Comparison of ENCODE assay signal across 16 cellular contexts in genomic region chr2:121563754-121564153, GRCh38. TPM values are rescaled to one million over a fixed set of nuclear protein-coding genes. Genes with fewer than 3 reads are reported as not detected.
"Had no signal": no experiment of that assay in that cellular context is flagged by ENCODE, and none has a peak within 500 bp of the region (broad histone marks: within the 10 kb centered on the region; RNA-seq: fewer than 3 reads in every experiment).

No MANE protein-coding gene starts in this region.

RNA-seq across cellular contexts. Expression of gene RNU4ATAC, which starts 33.1 kb away (rescaled TPM):
- total RNA-seq: activated B cell treated with CpG ODN at 0.5 μM for 24 hours; activated CD8-positive, alpha-beta T cell treated with anti-CD3 and anti-CD28 coated beads for 36 hours; activated naive CD4-positive, alpha-beta T cell treated with anti-CD3 and anti-CD28 coated beads for 36 hours; activated naive CD8-positive, alpha-beta T cell treated with anti-CD3 and anti-CD28 coated beads for 36 hours; activated T-cell treated with anti-CD3 and anti-CD28 coated beads, Interleukin-2, amount 50 U/mL, for 4 hours; activated T-helper 2 cell treated with anti-CD3 and anti-CD28 coated beads, Interferon-gamma antibody, Interleukin-2, Interleukin-4, amounts not matched to agents 10 μg/mL and 5 μg/mL and 100 μg/mL, durations not matched to agents 14 hours and 24 hours and 36 hours; adrenal gland; aorta; body of pancreas; colonic mucosa; dermis microvascular lymphatic vessel endothelial cell; endothelial cell of umbilical vein; esophagus squamous epithelium; T-cell had no signal
- polyA plus RNA-seq: adrenal gland, aorta, endothelial cell of umbilical vein, esophagus, fibroblast of lung had no signal
